25 cellular contexts compared by ENCODE assay signal in genomic region chr22:25410849-25411248, GRCh38.
DNase-seq lines count a peak whose midpoint lies in the region; ATAC-seq, FAIRE-seq and TF ChIP-seq lines count a peak whose summit lies in the region.
"Had no signal": no experiment of that assay in that cellular context is flagged by ENCODE, and none has a peak within 500 bp of the region (broad histone marks: within the 10 kb centered on the region; RNA-seq: fewer than 3 reads in every experiment).

No MANE protein-coding gene starts in this region.

- H3K36me3 Mint-ChIP-seq in activated naive CD8-positive, alpha-beta T cell, result no peaks in the 10 kb centered on the region
- H3K36me3 Mint-ChIP-seq in activated naive CD8-positive, alpha-beta T cell treated with anti-CD3 and anti-CD28 coated beads, Interleukin-2, amount 50 U/mL, for 24 hours (ENCODE audit: low read depth), result no peaks in the 10 kb centered on the region
- peaks cover 2% of the 10 kb centered on the region for H3K36me3 Mint-ChIP-seq in astrocyte (ENCODE audit: low read depth, unreplicated experiment)
- H3K36me3 Mint-ChIP-seq: neural progenitor cell had no signal

- TF ChIP-seq CTCF in KMS-11 (conservative IDR thresholded peaks at IDR 0.05; ENCODE audit: low read depth, low read length) (no peak), astrocyte (IDR thresholded peaks at IDR 0.05; ENCODE audit: insufficient read depth, low read depth, low read length) (no peak), lower lobe of right lung (IDR thresholded peaks at IDR 0.05) (no peak)

- H3K4me1 ChIP-seq in KMS-11 (ENCODE audit: low read depth, poor library complexity, severe bottlenecking) (peaks cover 4% of the 10 kb centered on the region), astrocyte (ENCODE audit: insufficient read depth, low read length) (no peaks in the 10 kb centered on the region), lower lobe of right lung (peaks cover 5% of the 10 kb centered on the region)

- no peaks in the 10 kb centered on the region for H3K9me3 Mint-ChIP-seq in activated naive CD8-positive, alpha-beta T cell (ENCODE audit: low read depth)
- peaks cover 7% of the 10 kb centered on the region for H3K9me3 Mint-ChIP-seq in activated naive CD8-positive, alpha-beta T cell treated with anti-CD3 and anti-CD28 coated beads, Interleukin-2, amount 50 U/mL, for 24 hours
- peaks cover 23% of the 10 kb centered on the region for H3K9me3 Mint-ChIP-seq in astrocyte (ENCODE audit: unreplicated experiment)
- H3K9me3 Mint-ChIP-seq in stimulated activated naive CD8-positive, alpha-beta T cell treated with anti-CD3 and anti-CD28 coated beads, Interleukin-15, amount 100 ng/mL, for 72 hours, result no peaks in the 10 kb centered on the region

- no peaks in the 10 kb centered on the region for H3K79me2 ChIP-seq in KMS-11 (ENCODE audit: insufficient read depth, low read depth)
- H3K79me2 ChIP-seq in astrocyte (ENCODE audit: insufficient read depth, low read length), result no peaks in the 10 kb centered on the region

- H3K36me3 ChIP-seq in KMS-11 (ENCODE audit: insufficient read depth), result no peaks in the 10 kb centered on the region
- no peaks in the 10 kb centered on the region for H3K36me3 ChIP-seq in astrocyte (ENCODE audit: insufficient read depth, low read length)
- no peaks in the 10 kb centered on the region for H3K36me3 ChIP-seq in lower lobe of right lung
- H3K36me3 ChIP-seq: brain microvascular endothelial cell, neural progenitor cell, SJCRH30 had no signal

- ATAC-seq in activated naive CD8-positive, alpha-beta T cell treated with anti-CD3 and anti-CD28 coated beads, Interleukin-2, amount 50 U/mL, for 24 hours, result no peak
- ATAC-seq in stimulated activated naive CD8-positive, alpha-beta T cell treated with anti-CD3 and anti-CD28 coated beads, Interleukin-15, amount 100 ng/mL, for 72 hours, result no peak
- no peak for ATAC-seq in lower lobe of right lung
- ATAC-seq: K562 had no signal

- peaks cover 4% of the 10 kb centered on the region for H3K27me3 Mint-ChIP-seq in activated naive CD8-positive, alpha-beta T cell
- H3K27me3 Mint-ChIP-seq in activated naive CD8-positive, alpha-beta T cell treated with anti-CD3 and anti-CD28 coated beads, Interleukin-2, amount 50 U/mL, for 24 hours, result peaks cover 5% of the 10 kb centered on the region
- peaks cover 46% of the 10 kb centered on the region for H3K27me3 Mint-ChIP-seq in astrocyte (ENCODE audit: low read depth, unreplicated experiment)
- peaks cover 24% of the 10 kb centered on the region for H3K27me3 Mint-ChIP-seq in stimulated activated naive CD8-positive, alpha-beta T cell treated with anti-CD3 and anti-CD28 coated beads, Interleukin-15, amount 100 ng/mL, for 72 hours

- H3K4me3 ChIP-seq in KMS-11 (IDR thresholded peaks at IDR 0.05; ENCODE audit: insufficient read depth, low read depth, low read length) (no peak overlapping the region), astrocyte (ENCODE audit: insufficient read depth, low read depth, low read length) (no peak overlapping the region), lower lobe of right lung (no peak overlapping the region)
- H3K4me3 ChIP-seq: K562, neural progenitor cell, SJCRH30, skin epidermis had no signal

- H3K9me3 ChIP-seq in astrocyte (ENCODE audit: insufficient read depth, low read depth, low read length), result peaks cover 3% of the 10 kb centered on the region
- no peaks in the 10 kb centered on the region for H3K9me3 ChIP-seq in lower lobe of right lung

- H3K27me3 ChIP-seq in KMS-11 (ENCODE audit: insufficient read depth, low read depth), result no peaks in the 10 kb centered on the region
- H3K27me3 ChIP-seq in astrocyte (ENCODE audit: insufficient read depth, low read length), result peaks cover 4% of the 10 kb centered on the region
- H3K27me3 ChIP-seq in lower lobe of right lung (ENCODE audit: low read depth), result no peaks in the 10 kb centered on the region
- H3K27me3 ChIP-seq: SJCRH30 had no signal

- H3K4me2 ChIP-seq in KMS-11 (peak overlapping the region; percentile 21; the same call in 1 of the 2 replicates), astrocyte (ENCODE audit: low read length) (no peak overlapping the region)
- H3K4me2 ChIP-seq: neural progenitor cell had no signal

- H3K4me1 Mint-ChIP-seq in activated naive CD8-positive, alpha-beta T cell (ENCODE audit: low read depth), result peaks cover 6% of the 10 kb centered on the region
- peaks cover 7% of the 10 kb centered on the region for H3K4me1 Mint-ChIP-seq in activated naive CD8-positive, alpha-beta T cell treated with anti-CD3 and anti-CD28 coated beads, Interleukin-2, amount 50 U/mL, for 24 hours
- peaks cover 3% of the 10 kb centered on the region for H3K4me1 Mint-ChIP-seq in astrocyte (ENCODE audit: low read depth, unreplicated experiment)
- peaks cover 19% of the 10 kb centered on the region for H3K4me1 Mint-ChIP-seq in stimulated activated naive CD8-positive, alpha-beta T cell treated with anti-CD3 and anti-CD28 coated beads, Interleukin-15, amount 100 ng/mL, for 72 hours

- no peak overlapping the region for H3K27ac ChIP-seq in KMS-11
- H3K27ac ChIP-seq in astrocyte (ENCODE audit: low read depth, low read length), result no peak overlapping the region
- no peak overlapping the region for H3K27ac ChIP-seq in lower lobe of right lung
- H3K27ac ChIP-seq: brain microvascular endothelial cell, neural progenitor cell, SJCRH30 had no signal

- no peaks in the 10 kb centered on the region for H4K20me1 ChIP-seq in KMS-11 (ENCODE audit: insufficient read depth)
- H4K20me1 ChIP-seq in astrocyte (ENCODE audit: insufficient read depth, low read length), result no peaks in the 10 kb centered on the region

- H3K27ac Mint-ChIP-seq in activated naive CD8-positive, alpha-beta T cell, result peak overlapping the region; percentile 5
- no peak overlapping the region for H3K27ac Mint-ChIP-seq in activated naive CD8-positive, alpha-beta T cell treated with anti-CD3 and anti-CD28 coated beads, Interleukin-2, amount 50 U/mL, for 24 hours
- H3K27ac Mint-ChIP-seq in astrocyte (ENCODE audit: unreplicated experiment), result peak overlapping the region; percentile 44
- peak overlapping the region; percentile 87 to 92 for H3K27ac Mint-ChIP-seq in stimulated activated naive CD8-positive, alpha-beta T cell treated with anti-CD3 and anti-CD28 coated beads, Interleukin-15, amount 100 ng/mL, for 72 hours
- H3K27ac Mint-ChIP-seq: neural progenitor cell, progenitor cell of endocrine pancreas had no signal

- H3K4me3 Mint-ChIP-seq in activated naive CD8-positive, alpha-beta T cell, result no peak overlapping the region
- H3K4me3 Mint-ChIP-seq in activated naive CD8-positive, alpha-beta T cell treated with anti-CD3 and anti-CD28 coated beads, Interleukin-2, amount 50 U/mL, for 24 hours, result no peak overlapping the region
- H3K4me3 Mint-ChIP-seq in astrocyte (ENCODE audit: unreplicated experiment), result no peak overlapping the region
- H3K4me3 Mint-ChIP-seq in stimulated activated naive CD8-positive, alpha-beta T cell treated with anti-CD3 and anti-CD28 coated beads, Interleukin-15, amount 100 ng/mL, for 72 hours, result peak overlapping the region; percentile 21 to 68
- H3K4me3 Mint-ChIP-seq: neural progenitor cell had no signal

- no peak for FAIRE-seq in astrocyte (lab: Jason Lieb, UNC)
- FAIRE-seq: endothelial cell of umbilical vein, K562 had no signal

- H3K9ac ChIP-seq in KMS-11, result no peak overlapping the region
- H3K9ac ChIP-seq in astrocyte (ENCODE audit: low read length), result no peak overlapping the region
- H3K9ac ChIP-seq: neural progenitor cell had no signal

- no peak for DNase-seq in activated naive CD8-positive, alpha-beta T cell treated with anti-CD3 and anti-CD28 coated beads, Interleukin-2, amount 50 U/mL, for 24 hours
- no peak for DNase-seq in astrocyte (ENCODE audit: low read depth)
- DNase-seq in stimulated activated naive CD8-positive, alpha-beta T cell treated with anti-CD3 and anti-CD28 coated beads, Interleukin-15, amount 100 ng/mL, for 72 hours, result no peak
- no peak for DNase-seq in globus pallidus (ENCODE audit: low spot score)
- no peak for DNase-seq in dedifferentiated amniotic fluid mesenchymal stem cell (ENCODE audit: extremely low spot score)
- DNase-seq in lower lobe of right lung, result no peak
- DNase-seq: activated CD4-positive, CD25-positive, alpha-beta regulatory T cell; activated naive CD4-positive, alpha-beta T cell treated with anti-CD3 and anti-CD28 coated beads, Interleukin-2, amount 50 U/mL, for 16 hours; brain microvascular endothelial cell; cortex of kidney; DND-41; kidney glomerular epithelial cell; mesendoderm; MV-4-11; NCI-H187; NCI-H226; SJCRH30; stimulated activated CD4-positive, alpha-beta T cell treated with anti-CD3 and anti-CD28 coated beads, Interleukin-4, amount 100 ng/mL, for 24 hours had no signal

- peak overlapping the region; percentile 26 for H2AFZ ChIP-seq in KMS-11 (ENCODE audit: low read depth)
- no peak overlapping the region for H2AFZ ChIP-seq in astrocyte (ENCODE audit: low read depth, low read length)
- H2AFZ ChIP-seq: neural progenitor cell had no signal

- intact Hi-C loops in lower lobe of right lung (cut with DNase I), result no loop called here

Comparison
In these comparisons a context has a peak if more than half of its experiments do, and no peak if none do; other contexts are left out.
1. H3K4me3 Mint-ChIP-seq: peak in stimulated activated naive CD8-positive, alpha-beta T cell treated with anti-CD3 and anti-CD28 coated beads, Interleukin-15, amount 100 ng/mL, for 72 hours (2 of 2); none in activated naive CD8-positive, alpha-beta T cell (single experiment), activated naive CD8-positive, alpha-beta T cell treated with anti-CD3 and anti-CD28 coated beads, Interleukin-2, amount 50 U/mL, for 24 hours (single experiment) and astrocyte (single experiment).